Comparison of ENCODE assay signal across 20 cellular contexts in the genomic region with DNA sequence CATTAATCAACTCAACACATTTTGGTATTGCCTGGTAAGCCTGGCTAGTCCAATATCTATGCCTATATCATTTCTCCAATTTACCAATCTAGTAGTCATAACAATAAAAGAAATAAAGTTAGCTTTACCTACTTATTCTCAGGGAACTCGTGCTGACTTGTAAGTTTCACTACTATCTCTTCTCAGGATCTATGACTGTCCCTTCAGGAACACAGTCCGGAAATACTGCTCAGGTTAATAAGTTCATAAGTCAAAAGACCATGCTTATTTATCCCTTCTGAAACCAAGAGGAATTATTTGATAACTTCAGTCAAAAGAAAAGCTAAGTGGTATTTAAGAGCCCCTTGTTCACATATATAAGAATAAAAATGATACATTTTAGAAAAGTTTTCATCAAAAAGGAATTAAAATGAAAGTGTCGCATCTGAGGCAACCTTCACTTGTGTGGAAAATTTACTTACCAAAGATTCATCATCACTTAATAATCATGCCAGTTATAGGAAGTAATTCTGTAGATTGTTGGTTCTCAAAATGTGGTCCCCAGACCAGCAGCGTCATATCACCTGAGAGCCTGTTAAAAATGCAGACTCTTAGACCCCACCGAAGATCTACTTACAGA. TPM values are rescaled to one million over a fixed set of nuclear protein-coding genes. Genes with fewer than 3 reads are reported as not detected.
"Had no signal": no experiment of that assay in that cellular context is flagged by ENCODE, and none has a peak within 500 bp of the region (broad histone marks: within the 10 kb centered on the region; RNA-seq: fewer than 3 reads in every experiment).

No MANE protein-coding gene starts in this region.

- H3K36me3 Mint-ChIP-seq: activated naive CD4-positive, alpha-beta T cell treated with anti-CD3 and anti-CD28 coated beads, Interleukin-2, amount 50 U/mL, for 24 hours; natural killer cell treated with Interleukin-12 subunit alpha and Interleukin-12 subunit beta and Interleukin-15 and Interleukin-18, amount 100 ng/mL, for 72 hours had no signal

- ATAC-seq: activated CD4-positive, CD25-positive, alpha-beta regulatory T cell treated with anti-CD3 and anti-CD28 coated beads, Interleukin-2, amount 50 U/mL, for 24 hours; body of pancreas; effector memory CD8-positive, alpha-beta T cell; heart right ventricle; left ventricle myocardium superior; natural killer cell treated with Interleukin-12 subunit alpha and Interleukin-12 subunit beta and Interleukin-15 and Interleukin-18, amount 100 ng/mL, for 72 hours; stimulated activated naive CD8-positive, alpha-beta T cell treated with anti-CD3 and anti-CD28 coated beads, Interleukin-15, amount 100 ng/mL, for 72 hours had no signal

- H3K9me3 Mint-ChIP-seq: activated CD4-positive, alpha-beta T cell treated with anti-CD3 and anti-CD28 coated beads, Interleukin-2, amount 10 ng/mL, durations not matched to agents 24 days and 14 days; activated naive CD4-positive, alpha-beta T cell treated with anti-CD3 and anti-CD28 coated beads, Interleukin-2, amount 50 U/mL, for 24 hours; activated T-helper 1 cell treated with anti-CD3 and anti-CD28 coated beads, Interleukin-12 subunit alpha, Interleukin-12 subunit beta, Interleukin-2, Interleukin-4 antibody, amounts not matched to agents 30 ng/mL and 10 ng/mL and 1 ng/mL, durations not matched to agents 14 hours and 24 hours and 36 hours; natural killer cell treated with Interleukin-12 subunit alpha and Interleukin-12 subunit beta and Interleukin-15 and Interleukin-18, amount 100 ng/mL, for 72 hours had no signal

- H3K27me3 ChIP-seq: body of pancreas, dorsolateral prefrontal cortex, heart right ventricle, tibial artery had no signal

- H3K4me3 ChIP-seq: body of pancreas, dorsolateral prefrontal cortex, heart right ventricle, prostate gland, tibial artery had no signal

- H3K4me3 Mint-ChIP-seq: activated CD4-positive, alpha-beta memory T cell treated with anti-CD3 and anti-CD28 coated beads, Interleukin-2, amount 10 ng/mL, durations not matched to agents 7 days and 5 days; activated CD4-positive, alpha-beta T cell treated with anti-CD3 and anti-CD28 coated beads, Interleukin-2, amount 10 ng/mL, durations not matched to agents 24 days and 14 days; activated naive CD4-positive, alpha-beta T cell treated with anti-CD3 and anti-CD28 coated beads, Interleukin-2, amount 50 U/mL, for 24 hours; activated T-helper 1 cell treated with anti-CD3 and anti-CD28 coated beads, Interleukin-12 subunit alpha, Interleukin-12 subunit beta, Interleukin-2, Interleukin-4 antibody, amounts not matched to agents 30 ng/mL and 10 ng/mL and 1 ng/mL, durations not matched to agents 14 hours and 24 hours and 36 hours; effector memory CD8-positive, alpha-beta T cell; natural killer cell treated with Interleukin-12 subunit alpha and Interleukin-12 subunit beta and Interleukin-15 and Interleukin-18, amount 100 ng/mL, for 72 hours; stimulated activated naive CD8-positive, alpha-beta T cell treated with anti-CD3 and anti-CD28 coated beads, Interleukin-15, amount 100 ng/mL, for 72 hours had no signal

- H3K36me3 ChIP-seq: heart right ventricle, prostate gland, tibial artery had no signal

- H3K9me3 ChIP-seq: body of pancreas, heart right ventricle, prostate gland, tibial artery had no signal

- H3K27me3 Mint-ChIP-seq: activated CD4-positive, alpha-beta memory T cell treated with anti-CD3 and anti-CD28 coated beads, Interleukin-2, amount 10 ng/mL, durations not matched to agents 7 days and 5 days; activated CD4-positive, alpha-beta T cell treated with anti-CD3 and anti-CD28 coated beads, Interleukin-2, amount 10 ng/mL, durations not matched to agents 24 days and 14 days; effector memory CD8-positive, alpha-beta T cell; stimulated activated naive CD8-positive, alpha-beta T cell treated with anti-CD3 and anti-CD28 coated beads, Interleukin-15, amount 100 ng/mL, for 72 hours had no signal

- H3K4me1 Mint-ChIP-seq: activated CD4-positive, alpha-beta memory T cell treated with anti-CD3 and anti-CD28 coated beads, Interleukin-2, amount 10 ng/mL, durations not matched to agents 7 days and 5 days; activated CD4-positive, alpha-beta T cell treated with anti-CD3 and anti-CD28 coated beads, Interleukin-2, amount 10 ng/mL, durations not matched to agents 24 days and 14 days; activated naive CD4-positive, alpha-beta T cell treated with anti-CD3 and anti-CD28 coated beads, Interleukin-2, amount 50 U/mL, for 24 hours; stimulated activated naive CD8-positive, alpha-beta T cell treated with anti-CD3 and anti-CD28 coated beads, Interleukin-15, amount 100 ng/mL, for 72 hours had no signal

- H3K27ac ChIP-seq: body of pancreas, dorsolateral prefrontal cortex, heart right ventricle, prostate gland, tibial artery had no signal

- H3K4me1 ChIP-seq: body of pancreas, prostate gland had no signal

- DNase-seq: activated CD4-positive, alpha-beta memory T cell treated with anti-CD3 and anti-CD28 coated beads, Interleukin-2, amount 10 ng/mL, durations not matched to agents 7 days and 5 days; activated CD4-positive, alpha-beta T cell treated with anti-CD3 and anti-CD28 coated beads, Interleukin-2, amount 10 ng/mL, durations not matched to agents 24 days and 14 days; activated gamma-delta T cell treated with Interleukin-2 at 50 U/mL for 16 hours; anterior cingulate cortex; body of pancreas; central memory CD4-positive, alpha-beta T cell; dorsolateral prefrontal cortex; effector memory CD8-positive, alpha-beta T cell; heart right ventricle; left ventricle myocardium superior; stimulated activated CD4-positive, alpha-beta T cell treated with anti-CD3 and anti-CD28 coated beads, Interleukin-12 subunit alpha, Interleukin-12 subunit beta, amount 100 ng/mL, for 4 hours; stimulated activated CD4-positive, alpha-beta T cell treated with anti-CD3 and anti-CD28 coated beads, Interleukin-1b, Interleukin-23, amount 100 ng/mL, for 48 hours; stimulated activated naive CD8-positive, alpha-beta T cell treated with anti-CD3 and anti-CD28 coated beads, Interleukin-15, amount 100 ng/mL, for 72 hours; tibial artery had no signal

- H3K27ac Mint-ChIP-seq: activated CD4-positive, alpha-beta memory T cell treated with anti-CD3 and anti-CD28 coated beads, Interleukin-2, amount 10 ng/mL, durations not matched to agents 7 days and 5 days; activated CD4-positive, alpha-beta T cell treated with anti-CD3 and anti-CD28 coated beads, Interleukin-2, amount 10 ng/mL, durations not matched to agents 24 days and 14 days; activated naive CD4-positive, alpha-beta T cell treated with anti-CD3 and anti-CD28 coated beads, Interleukin-2, amount 50 U/mL, for 24 hours; activated T-helper 1 cell treated with anti-CD3 and anti-CD28 coated beads, Interleukin-12 subunit alpha, Interleukin-12 subunit beta, Interleukin-2, Interleukin-4 antibody, amounts not matched to agents 30 ng/mL and 10 ng/mL and 1 ng/mL, durations not matched to agents 14 hours and 24 hours and 36 hours; effector memory CD8-positive, alpha-beta T cell; natural killer cell treated with Interleukin-12 subunit alpha and Interleukin-12 subunit beta and Interleukin-15 and Interleukin-18, amount 100 ng/mL, for 72 hours; stimulated activated naive CD8-positive, alpha-beta T cell treated with anti-CD3 and anti-CD28 coated beads, Interleukin-15, amount 100 ng/mL, for 72 hours had no signal

RNA-seq across cellular contexts. Expression of gene THRB, which starts 15.5 kb away (rescaled TPM):
- total RNA-seq: activated CD4-positive, alpha-beta memory T cell treated with anti-CD3 and anti-CD28 coated beads, Interleukin-2, amount 10 ng/mL, durations not matched to agents 7 days and 5 days; activated CD4-positive, alpha-beta T cell treated with anti-CD3 and anti-CD28 coated beads, Interleukin-2, amount 10 ng/mL, durations not matched to agents 24 days and 14 days; activated T-helper 1 cell treated with anti-CD3 and anti-CD28 coated beads, Interleukin-12 subunit alpha, Interleukin-12 subunit beta, Interleukin-2, Interleukin-4 antibody, amounts not matched to agents 30 ng/mL and 10 ng/mL and 1 ng/mL, durations not matched to agents 14 hours and 24 hours and 36 hours; T-helper 2 cell treated with Interferon-gamma antibody and Interleukin-4, amounts not matched to agents 100 ng/mL and 5 ng/mL, for 36 hours had no signal
